ENCODE assay signal across 1 cellular context in genomic region chr2:87041321-87041978, GRCh38.
TF ChIP-seq lines count a peak whose summit lies in the region.

No MANE protein-coding gene starts in this region.

TF ChIP-seq in HepG2, 621 proteins besides CTCF, POLR2A, EP300 and RAD21:
- TF ChIP-seq STAG1 (CRISPR knock-in tag; IDR thresholded peaks at IDR 0.05), result peak; percentile 50
TF ChIP-seq in HepG2: peak in this region for 1; not testable (repeated sequence) for 620.
